26 cellular contexts compared by ENCODE assay signal in genomic region chr9:82183181-82183860, GRCh38.
"Had no signal": no experiment of that assay in that cellular context is flagged by ENCODE, and none has a peak within 500 bp of the region (broad histone marks: within the 10 kb centered on the region; RNA-seq: fewer than 3 reads in every experiment).

No MANE protein-coding gene starts in this region.

- DNase-seq: activated CD4-positive, alpha-beta T cell treated with anti-CD3 and anti-CD28 coated beads for 4 hours; activated CD4-positive, alpha-beta T cell treated with anti-CD3 and anti-CD28 coated beads, Interleukin-2, amount 50 U/mL, for 48 hours; activated CD4-positive, CD25-positive, alpha-beta regulatory T cell; activated CD8-positive, alpha-beta memory T cell treated with anti-CD3 and anti-CD28 coated beads for 24 hours; activated effector memory CD4-positive, alpha-beta T cell treated with Interleukin-2 at 50 U/mL for 16 hours; activated naive CD4-positive, alpha-beta T cell treated with Interleukin-2 at 50 U/mL for 16 hours; activated naive CD8-positive, alpha-beta T cell treated with anti-CD3 and anti-CD28 coated beads for 36 hours; amniotic stem cell; caudate nucleus; endodermal cell; gastrocnemius medialis; glutamatergic neuron; islet precursor cell; left ventricle myocardium superior; naive thymus-derived CD8-positive, alpha-beta T cell; nucleus accumbens; pancreas; retina; stimulated activated CD4-positive, alpha-beta T cell treated with anti-CD3 and anti-CD28 coated beads, Interleukin-12 subunit alpha, Interleukin-12 subunit beta, amount 100 ng/mL, for 4 hours; stimulated activated CD4-positive, alpha-beta T cell treated with anti-CD3 and anti-CD28 coated beads, Interleukin-4, amount 100 ng/mL, for 1 hour; trophoblast cell had no signal

- H3K4me1 ChIP-seq: pancreas, prostate gland had no signal

- H3K36me3 ChIP-seq: gastrocnemius medialis, pancreas, prostate gland, thoracic aorta had no signal

- ATAC-seq: esophagus mucosa; gastrocnemius medialis; left ventricle myocardium superior; naive thymus-derived CD8-positive, alpha-beta T cell; pancreas; sciatic nerve had no signal

- H3K27ac ChIP-seq: gastrocnemius medialis, pancreas, prostate gland, skin epidermis, thoracic aorta had no signal

- H3K4me3 ChIP-seq: gastrocnemius medialis, pancreas, prostate gland, skin epidermis, thoracic aorta had no signal

- H3K9me3 ChIP-seq: gastrocnemius medialis, pancreas, prostate gland, thoracic aorta had no signal
